ENCODE assay signal across 8 cellular contexts in genomic region chr6:44265003-44265842, GRCh38. TPM values are rescaled to one million over a fixed set of nuclear protein-coding genes. Genes with fewer than 3 reads are reported as not detected.
DNase-seq lines count a peak whose midpoint lies in the region; ATAC-seq and TF ChIP-seq lines count a peak whose summit lies in the region.

Gene NFKBIE, minus strand, starts transcription at chr6:44265551. Its CDS starts 205 bp downstream, at chr6:44265346.

- under 1% methylated on average over 75 of the region's 75 CpGs for WGBS in thymus

- peak; percentile 57 for TF ChIP-seq POLR2A in NB4 (IDR thresholded peaks at IDR 0.05; ENCODE audit: extremely low read depth, insufficient read length)

- peak within 1 kb of the TSS; percentile 81 for H3K4me3 ChIP-seq in NB4 (ENCODE audit: low read depth, low read length)
- H3K4me3 ChIP-seq in thymus (ENCODE audit: low read length): peak within 1 kb of the TSS; percentile 92

- H3K4me1 ChIP-seq in thymus (ENCODE audit: control insufficient read depth, insufficient read depth, low read length): peaks cover 18% of the 10 kb centered on the region

- H3K9me3 Mint-ChIP-seq in activated naive CD4-positive, alpha-beta T cell treated with anti-CD3 and anti-CD28 coated beads, Interleukin-2, amount 50 U/mL, for 72 hours: no peaks in the 10 kb centered on the region
- H3K9me3 Mint-ChIP-seq in osteocyte (ENCODE audit: unreplicated experiment): no peaks in the 10 kb centered on the region

- no peaks in the 10 kb centered on the region for H3K9me3 ChIP-seq in thymus (ENCODE audit: control insufficient read depth)

- DNase-seq in ELR (ENCODE audit: low read depth): peak; percentile 96
- peak; percentile 77 for DNase-seq in HCEC 1CT
- peak; percentile 90 for DNase-seq in NB4 (ENCODE audit: low read depth)
- peak; percentile 54 for DNase-seq in SKM-1 treated with dmso at 0.1 percent for 144 hours (lab: John Stamatoyannopoulos, UW; ENCODE audit: unreplicated experiment)
- peak; percentile 96 to 97 for DNase-seq in activated naive CD4-positive, alpha-beta T cell treated with anti-CD3 and anti-CD28 coated beads, Interleukin-2, amount 50 U/mL, for 72 hours (ENCODE audit: low spot score in 2 of 2)
- peak; percentile 96 for DNase-seq in glomerular visceral epithelial cell (ENCODE audit: extremely low spot score)
- DNase-seq in osteocyte (ENCODE audit: extremely low spot score, unreplicated experiment): peak; percentile 98

- peaks cover 30% of the 10 kb centered on the region for H3K4me1 Mint-ChIP-seq in osteocyte (ENCODE audit: unreplicated experiment)

- H3K27me3 Mint-ChIP-seq in osteocyte (ENCODE audit: unreplicated experiment): peaks cover 18% of the 10 kb centered on the region

- peak; percentile 50 for TF ChIP-seq CTCF in NB4 (IDR thresholded peaks at IDR 0.05; ENCODE audit: low read depth, low read length)
- TF ChIP-seq CTCF in osteocyte (IDR thresholded peaks at IDR 0.05): peak; percentile 52

- peak within 1 kb of the TSS; percentile 82 for H3K27ac ChIP-seq in thymus (ENCODE audit: low read depth)

- H3K27me3 ChIP-seq in thymus (ENCODE audit: control insufficient read depth, insufficient read depth): peaks cover 24% of the 10 kb centered on the region

- peaks cover 19 to 23% of the 10 kb centered on the region in 2 donors for H3K36me3 Mint-ChIP-seq in activated naive CD4-positive, alpha-beta T cell treated with anti-CD3 and anti-CD28 coated beads, Interleukin-2, amount 50 U/mL, for 72 hours
- H3K36me3 Mint-ChIP-seq in osteocyte (ENCODE audit: unreplicated experiment): peaks cover 3% of the 10 kb centered on the region

- peak; percentile 59 to 68 for ATAC-seq in activated naive CD4-positive, alpha-beta T cell treated with anti-CD3 and anti-CD28 coated beads, Interleukin-2, amount 50 U/mL, for 72 hours

- peak within 1 kb of the TSS; percentile 90 for H3K4me3 Mint-ChIP-seq in osteocyte (ENCODE audit: unreplicated experiment)

- peak within 1 kb of the TSS; percentile 86 to 95 for H3K27ac Mint-ChIP-seq in activated naive CD4-positive, alpha-beta T cell treated with anti-CD3 and anti-CD28 coated beads, Interleukin-2, amount 50 U/mL, for 72 hours
- H3K27ac Mint-ChIP-seq in osteocyte (ENCODE audit: unreplicated experiment): peak within 1 kb of the TSS; percentile 79

- peaks cover 6% of the 10 kb centered on the region for H3K36me3 ChIP-seq in thymus (ENCODE audit: control insufficient read depth, insufficient read depth)

RNA-seq across cellular contexts. Expression of gene NFKBIE, which starts in this region (rescaled TPM):
- total RNA-seq in activated naive CD4-positive, alpha-beta T cell treated with anti-CD3 and anti-CD28 coated beads, Interleukin-2, amount 50 U/mL, for 72 hours: 10 to 100 TPM; 17.7 to 19.9 TPM
- total RNA-seq in osteocyte: 11.1 and 13.1 TPM in 2 replicates
- polyA plus RNA-seq in thymus: 16.4 TPM

Comparison
In these comparisons a context has a peak if more than half of its experiments do, and no peak if none do; other contexts are left out.
1. Peak in every context shown above with its lines: DNase-seq, ATAC-seq, H3K4me3 ChIP-seq and H3K27ac ChIP-seq.